Comparison of ENCODE assay signal across 8 cellular contexts in genomic region chr11:63838682-63839507, GRCh38. TPM values are rescaled to one million over a fixed set of nuclear protein-coding genes. Genes with fewer than 3 reads are reported as not detected.
DNase-seq lines count a peak whose midpoint lies in the region; ATAC-seq and TF ChIP-seq lines count a peak whose summit lies in the region.

Gene MARK2 (plus strand): TSS chr11:63839110. CDS start chr11:63839507, 397 bp downstream.

- no peaks in the 10 kb centered on the region for H4K20me1 ChIP-seq in fibroblast of lung (ENCODE audit: control insufficient read depth, extremely low read depth, insufficient read depth, low read length)

- H3K36me3 ChIP-seq in RWPE2 (ENCODE audit: low read depth) (peaks cover 17% of the 10 kb centered on the region), fibroblast of lung (ENCODE audit: control insufficient read depth, insufficient read depth, low read length) (no peaks in the 10 kb centered on the region)

- H3K27ac ChIP-seq in RWPE2 (ENCODE audit: poor library complexity, severe bottlenecking) (peak within 1 kb of the TSS; percentile 64), fibroblast of lung (ENCODE audit: insufficient read depth, low read length) (peak within 1 kb of the TSS; percentile 44)

- peak; percentile 74 for ATAC-seq in RWPE2 (ENCODE audit: low read depth)
- peak; percentile 87 for ATAC-seq in naive thymus-derived CD8-positive, alpha-beta T cell

- H3K79me2 ChIP-seq in fibroblast of lung (ENCODE audit: control insufficient read depth, insufficient read depth, low read length), result peaks cover 43% of the 10 kb centered on the region

- H2AFZ ChIP-seq in fibroblast of lung (ENCODE audit: low read length), result peak within 1 kb of the TSS; percentile 82

- H3K4me1 ChIP-seq in RWPE2 (ENCODE audit: insufficient read depth, poor library complexity, severe bottlenecking), result peaks cover 14% of the 10 kb centered on the region
- peaks cover 13% of the 10 kb centered on the region for H3K4me1 ChIP-seq in fibroblast of lung (ENCODE audit: control insufficient read depth, extremely low read depth, insufficient read depth, low read length)

- intact Hi-C loops in activated T-helper 2 cell treated with anti-CD3 and anti-CD28 coated beads, Interferon-gamma antibody, Interleukin-2, Interleukin-4, amounts not matched to agents 10 μg/mL and 5 μg/mL and 100 μg/mL, durations not matched to agents 14 hours and 24 hours and 36 hours (cut with micrococcal nuclease), result loop anchor here (1.0 to 10.0 kb wide), 5 partner anchors 49 to 310 kb away; partner anchors contain the start of genes COX8A and ZFTA

- H3K27me3 Mint-ChIP-seq in activated T-helper 2 cell treated with anti-CD3 and anti-CD28 coated beads, Interferon-gamma antibody, Interleukin-2, Interleukin-4, amounts not matched to agents 10 μg/mL and 5 μg/mL and 100 μg/mL, durations not matched to agents 14 hours and 24 hours and 36 hours (ENCODE audit: low read depth), result no peaks in the 10 kb centered on the region
- no peaks in the 10 kb centered on the region for H3K27me3 Mint-ChIP-seq in naive thymus-derived CD8-positive, alpha-beta T cell

- H3K4me3 Mint-ChIP-seq in activated T-helper 2 cell treated with anti-CD3 and anti-CD28 coated beads, Interferon-gamma antibody, Interleukin-2, Interleukin-4, amounts not matched to agents 10 μg/mL and 5 μg/mL and 100 μg/mL, durations not matched to agents 14 hours and 24 hours and 36 hours (ENCODE audit: low read depth), result peak within 1 kb of the TSS; percentile 87
- peak within 1 kb of the TSS; percentile 84 to 97 (median 91) for H3K4me3 Mint-ChIP-seq in naive thymus-derived CD8-positive, alpha-beta T cell

- H3K4me3 ChIP-seq in RWPE2 (ENCODE audit: severe bottlenecking), result peak within 1 kb of the TSS; percentile 95
- peak within 1 kb of the TSS; percentile 58 to 95 (median 70) for H3K4me3 ChIP-seq in fibroblast of lung (replicated peaks in 1 of 4; ENCODE audit: control extremely low read depth in 1 of 4, insufficient read depth in 1 of 4, low read depth in 3 of 4, low read length in 4 of 4)

- POLR2A ChIA-PET in naive thymus-derived CD8-positive, alpha-beta T cell (lab: Charles Lee), result interaction anchor here (0.5 to 3.8 kb wide), 37 partner anchors 9 to 998 kb away, joined by 3 to 34 read pairs (median 5); partner anchors contain the start of genes PRDX5, RCOR2, TRMT112 and ZFTA

- H3K9me3 Mint-ChIP-seq in activated T-helper 2 cell treated with anti-CD3 and anti-CD28 coated beads, Interferon-gamma antibody, Interleukin-2, Interleukin-4, amounts not matched to agents 10 μg/mL and 5 μg/mL and 100 μg/mL, durations not matched to agents 14 hours and 24 hours and 36 hours, result no peaks in the 10 kb centered on the region
- H3K9me3 Mint-ChIP-seq in naive thymus-derived CD8-positive, alpha-beta T cell, result no peaks in the 10 kb centered on the region

- H3K4me1 Mint-ChIP-seq in activated T-helper 2 cell treated with anti-CD3 and anti-CD28 coated beads, Interferon-gamma antibody, Interleukin-2, Interleukin-4, amounts not matched to agents 10 μg/mL and 5 μg/mL and 100 μg/mL, durations not matched to agents 14 hours and 24 hours and 36 hours (ENCODE audit: low read depth), result peaks cover 48% of the 10 kb centered on the region
- peaks cover 46 to 60% (median 56%) of the 10 kb centered on the region in 4 donors for H3K4me1 Mint-ChIP-seq in naive thymus-derived CD8-positive, alpha-beta T cell

- H3K9me3 ChIP-seq in RWPE2 (ENCODE audit: severe bottlenecking) (no peaks in the 10 kb centered on the region), fibroblast of lung (ENCODE audit: control insufficient read depth, insufficient read depth, low read depth, low read length) (no peaks in the 10 kb centered on the region)

- TF ChIP-seq CTCF in RWPE2 (IDR thresholded peaks at IDR 0.05; ENCODE audit: poor library complexity, severe bottlenecking) (no peak), fibroblast of lung (conservative IDR thresholded peaks at IDR 0.05 in 1 of 2, IDR thresholded peaks at IDR 0.05 in 1 of 2; ENCODE audit: low read depth in 1 of 2, low read length in 2 of 2) (no peak)

- peaks cover 39% of the 10 kb centered on the region for H3K36me3 Mint-ChIP-seq in activated T-helper 2 cell treated with anti-CD3 and anti-CD28 coated beads, Interferon-gamma antibody, Interleukin-2, Interleukin-4, amounts not matched to agents 10 μg/mL and 5 μg/mL and 100 μg/mL, durations not matched to agents 14 hours and 24 hours and 36 hours (ENCODE audit: low read depth)
- peaks cover 0 to 23% (median 0%) of the 10 kb centered on the region in 3 donors for H3K36me3 Mint-ChIP-seq in naive thymus-derived CD8-positive, alpha-beta T cell

- peak within 1 kb of the TSS; percentile 89 for H3K9ac ChIP-seq in fibroblast of lung (ENCODE audit: insufficient read depth, low read length)

- peak within 1 kb of the TSS; percentile 100 for H3K4me2 ChIP-seq in fibroblast of lung (ENCODE audit: extremely low read depth, insufficient read depth, low read length)

- H3K27me3 ChIP-seq in RWPE2 (ENCODE audit: insufficient read depth, poor library complexity, severe bottlenecking) (no peaks in the 10 kb centered on the region), fibroblast of lung (ENCODE audit: control insufficient read depth, insufficient read depth, low read length) (no peaks in the 10 kb centered on the region)

- H3K27ac Mint-ChIP-seq in activated T-helper 2 cell treated with anti-CD3 and anti-CD28 coated beads, Interferon-gamma antibody, Interleukin-2, Interleukin-4, amounts not matched to agents 10 μg/mL and 5 μg/mL and 100 μg/mL, durations not matched to agents 14 hours and 24 hours and 36 hours, result peak within 1 kb of the TSS; percentile 85
- H3K27ac Mint-ChIP-seq in naive thymus-derived CD8-positive, alpha-beta T cell, result peak within 1 kb of the TSS; percentile 87 to 98 (median 92)

- peak; percentile 98 for DNase-seq in EH (ENCODE audit: low read depth)
- DNase-seq in H4 (ENCODE audit: low spot score), result peak; percentile 97
- peak; percentile 97 for DNase-seq in LoVo (ENCODE audit: low spot score)
- DNase-seq in RWPE2 (ENCODE audit: low spot score), result peak; percentile 95
- DNase-seq in activated T-helper 2 cell treated with anti-CD3 and anti-CD28 coated beads, Interferon-gamma antibody, Interleukin-2, Interleukin-4, amounts not matched to agents 10 μg/mL and 5 μg/mL and 100 μg/mL, durations not matched to agents 14 hours and 24 hours and 36 hours (ENCODE audit: low spot score), result peak; percentile 99
- peak; percentile 94 to 98 for DNase-seq in fibroblast of lung (ENCODE audit: low read depth in 2 of 2)
- peak; percentile 99 to 100 (median 100) for DNase-seq in naive thymus-derived CD8-positive, alpha-beta T cell
- peak; percentile 98 to 100 (median 99) for DNase-seq in stimulated activated naive CD4-positive, alpha-beta T cell (lab: John Stamatoyannopoulos, UW)

RNA-seq across cellular contexts. Expression of gene MARK2, which starts in this region (rescaled TPM):
- total RNA-seq in H4 (2014; rRNA removed; shearing (Covaris generic)), result 8.2 and 10.1 TPM in 2 replicates
- 36.5 and 38.8 TPM in 2 replicates for total RNA-seq in activated T-helper 2 cell treated with anti-CD3 and anti-CD28 coated beads, Interferon-gamma antibody, Interleukin-2, Interleukin-4, amounts not matched to agents 10 μg/mL and 5 μg/mL and 100 μg/mL, durations not matched to agents 14 hours and 24 hours and 36 hours
- total RNA-seq in fibroblast of lung, result 5.4 and 6.4 TPM in 2 replicates
- polyA plus RNA-seq in fibroblast of lung, result 12.3 and 16.8 TPM in 2 replicates
- 10.2 and 13.6 TPM in 2 replicates for polyA plus RNA-seq in fibroblast of lung (2012)
- polyA minus RNA-seq in fibroblast of lung (ENCODE audit: low replicate concordance), result 6.4 and 13.5 TPM in 2 replicates
- 10 to 100 TPM; 64.8 to 74.5 TPM for total RNA-seq in naive thymus-derived CD8-positive, alpha-beta T cell
- polyA plus RNA-seq in naive thymus-derived CD8-positive, alpha-beta T cell, result 10 to 100 TPM; 37.0 to 57.0 (median 40.3) TPM

Comparison
In these comparisons a context has a peak if more than half of its experiments do, and no peak if none do; other contexts are left out.
1. Peak in every context shown above with its lines: DNase-seq, ATAC-seq, H3K4me3 ChIP-seq and H3K27ac ChIP-seq.